Comparison of ENCODE assay signal across 2 cellular contexts in the genomic region with DNA sequence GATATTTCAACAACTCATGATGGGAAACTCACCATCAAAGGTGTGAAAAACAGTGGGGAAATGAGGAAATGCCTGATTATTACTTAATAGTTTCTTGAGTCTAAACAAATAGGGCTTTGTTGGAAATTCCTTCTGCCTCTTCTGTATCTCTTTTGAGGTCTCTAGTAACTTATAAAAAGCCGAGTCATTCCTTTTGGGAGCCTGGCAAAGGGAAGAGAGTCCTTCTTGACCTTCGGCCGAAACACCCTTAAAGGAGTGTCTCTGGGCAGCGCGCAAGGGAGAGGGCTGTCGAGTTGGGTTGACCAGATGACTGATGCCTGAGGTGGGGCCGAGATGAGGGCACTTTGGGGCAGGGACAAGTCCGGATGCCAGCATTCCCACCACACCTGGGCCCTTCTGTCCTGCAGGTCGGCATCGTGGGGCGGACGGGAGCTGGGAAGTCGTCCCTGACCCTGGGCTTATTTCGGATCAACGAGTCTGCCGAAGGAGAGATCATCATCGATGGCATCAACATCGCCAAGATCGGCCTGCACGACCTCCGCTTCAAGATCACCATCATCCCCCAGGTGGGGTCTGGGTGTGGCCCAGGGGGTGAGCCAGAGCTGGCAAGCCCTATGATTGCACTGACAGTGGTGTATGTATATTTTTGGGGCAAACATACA.
TF ChIP-seq lines count a peak whose summit lies in the region.

No MANE protein-coding gene starts in this region.

TF ChIP-seq in A549, 52 proteins besides CTCF, POLR2A, EP300 and RAD21:
- TF ChIP-seq NFE2L2 (conservative IDR thresholded peaks at IDR 0.05; ENCODE audit: low read length) (peak; percentile 24; the same call in 1 of the 2 replicates), MAFK (IDR thresholded peaks at IDR 0.05; ENCODE audit: partially characterized antibody) (peak; percentile 82), HOXA7 (CRISPR knock-in tag; IDR thresholded peaks at IDR 0.05) (no peak)

TF ChIP-seq in K562, 482 proteins besides CTCF, POLR2A, EP300 and RAD21 (continued from another document):
- TF ChIP-seq, protein P1, sequence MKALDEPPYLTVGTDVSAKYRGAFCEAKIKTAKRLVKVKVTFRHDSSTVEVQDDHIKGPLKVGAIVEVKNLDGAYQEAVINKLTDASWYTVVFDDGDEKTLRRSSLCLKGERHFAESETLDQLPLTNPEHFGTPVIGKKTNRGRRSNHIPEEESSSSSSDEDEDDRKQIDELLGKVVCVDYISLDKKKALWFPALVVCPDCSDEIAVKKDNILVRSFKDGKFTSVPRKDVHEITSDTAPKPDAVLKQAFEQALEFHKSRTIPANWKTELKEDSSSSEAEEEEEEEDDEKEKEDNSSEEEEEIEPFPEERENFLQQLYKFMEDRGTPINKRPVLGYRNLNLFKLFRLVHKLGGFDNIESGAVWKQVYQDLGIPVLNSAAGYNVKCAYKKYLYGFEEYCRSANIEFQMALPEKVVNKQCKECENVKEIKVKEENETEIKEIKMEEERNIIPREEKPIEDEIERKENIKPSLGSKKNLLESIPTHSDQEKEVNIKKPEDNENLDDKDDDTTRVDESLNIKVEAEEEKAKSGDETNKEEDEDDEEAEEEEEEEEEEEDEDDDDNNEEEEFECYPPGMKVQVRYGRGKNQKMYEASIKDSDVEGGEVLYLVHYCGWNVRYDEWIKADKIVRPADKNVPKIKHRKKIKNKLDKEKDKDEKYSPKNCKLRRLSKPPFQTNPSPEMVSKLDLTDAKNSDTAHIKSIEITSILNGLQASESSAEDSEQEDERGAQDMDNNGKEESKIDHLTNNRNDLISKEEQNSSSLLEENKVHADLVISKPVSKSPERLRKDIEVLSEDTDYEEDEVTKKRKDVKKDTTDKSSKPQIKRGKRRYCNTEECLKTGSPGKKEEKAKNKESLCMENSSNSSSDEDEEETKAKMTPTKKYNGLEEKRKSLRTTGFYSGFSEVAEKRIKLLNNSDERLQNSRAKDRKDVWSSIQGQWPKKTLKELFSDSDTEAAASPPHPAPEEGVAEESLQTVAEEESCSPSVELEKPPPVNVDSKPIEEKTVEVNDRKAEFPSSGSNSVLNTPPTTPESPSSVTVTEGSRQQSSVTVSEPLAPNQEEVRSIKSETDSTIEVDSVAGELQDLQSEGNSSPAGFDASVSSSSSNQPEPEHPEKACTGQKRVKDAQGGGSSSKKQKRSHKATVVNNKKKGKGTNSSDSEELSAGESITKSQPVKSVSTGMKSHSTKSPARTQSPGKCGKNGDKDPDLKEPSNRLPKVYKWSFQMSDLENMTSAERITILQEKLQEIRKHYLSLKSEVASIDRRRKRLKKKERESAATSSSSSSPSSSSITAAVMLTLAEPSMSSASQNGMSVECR (CRISPR knock-in tag; IDR thresholded peaks at IDR 0.05) = no peak
- TF ChIP-seq NFE2 (IDR thresholded peaks at IDR 0.05; ENCODE audit: low read depth) (0 out of 2 replicates have a peak, but pooled peaks have one; percentile 8), NFE2L1 (tag; IDR thresholded peaks at IDR 0.05; ENCODE audit: borderline replicate concordance, low read depth) (peak; percentile 39; the same call in 1 of the 2 replicates), MAFG (tag; conservative IDR thresholded peaks at IDR 0.05) (peak; percentile 46; the same call in 1 of the 2 replicates), C11orf30 (IDR thresholded peaks at IDR 0.05; ENCODE audit: low read depth) (0 out of 2 replicates have a peak, but pooled peaks have one; percentile 18)
